Comparison of ENCODE assay signal across 15 cellular contexts in the genomic region with DNA sequence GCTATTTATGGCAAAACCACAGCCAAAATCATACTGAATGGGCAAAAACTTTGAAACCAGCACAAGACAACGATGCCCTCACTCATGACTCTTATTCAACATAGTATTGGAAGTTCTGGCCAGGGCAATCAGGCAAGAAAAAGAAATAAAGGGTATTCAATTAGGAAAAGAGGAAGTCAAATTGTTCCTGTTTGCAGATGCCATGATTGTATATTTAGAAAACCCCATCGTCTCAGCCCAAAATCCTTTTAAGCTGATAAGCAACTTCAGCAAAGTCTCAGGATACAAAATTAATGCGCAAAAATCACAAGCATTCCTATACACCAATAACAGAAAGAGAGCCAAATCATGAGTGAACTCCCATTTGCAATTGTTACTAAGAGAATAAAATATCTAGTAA. TPM values are rescaled to one million over a fixed set of nuclear protein-coding genes. Genes with fewer than 3 reads are reported as not detected.
"Had no signal": no experiment of that assay in that cellular context is flagged by ENCODE, and none has a peak within 500 bp of the region (broad histone marks: within the 10 kb centered on the region; RNA-seq: fewer than 3 reads in every experiment).

No MANE protein-coding gene starts in this region.

RNA-seq across cellular contexts. Expression of a gene that starts 10.4 kb away (rescaled TPM):
- total RNA-seq: activated B cell treated with CpG ODN at 0.5 μM for 24 hours; activated CD4-positive, alpha-beta memory T cell treated with anti-CD3 and anti-CD28 coated beads for 36 hours; activated CD4-positive, alpha-beta memory T cell treated with anti-CD3 and anti-CD28 coated beads, Interleukin-2, amount 10 ng/mL, durations not matched to agents 7 days and 5 days; activated CD4-positive, alpha-beta T cell treated with anti-CD3 and anti-CD28 coated beads for 36 hours; activated CD4-positive, alpha-beta T cell treated with anti-CD3 and anti-CD28 coated beads, Interleukin-2, amount 10 ng/mL, durations not matched to agents 24 days and 14 days; activated CD4-positive, alpha-beta T cell treated with anti-CD3 and anti-CD28 coated beads, Interleukin-2, amount 10 ng/mL, durations not matched to agents 7 days and 5 days; activated CD8-positive, alpha-beta memory T cell treated with anti-CD3 and anti-CD28 coated beads for 36 hours; activated CD8-positive, alpha-beta memory T cell treated with anti-CD3 and anti-CD28 coated beads, Interleukin-2, amount 10 ng/mL, durations not matched to agents 7 days and 5 days; activated CD8-positive, alpha-beta T cell treated with anti-CD3 and anti-CD28 coated beads for 36 hours; activated CD8-positive, alpha-beta T cell treated with anti-CD3 and anti-CD28 coated beads, Interleukin-2, amount 10 ng/mL, durations not matched to agents 7 days and 5 days; T-cell; T-helper 1 cell treated with Interleukin-12 subunit alpha and Interleukin-12 subunit beta and Interleukin-4 antibody, amounts not matched to agents 30 ng/mL and 1 ng/mL, for 36 hours; T-helper 17 cell; T-helper 2 cell treated with Interferon-gamma antibody and Interleukin-4, amounts not matched to agents 100 ng/mL and 5 ng/mL, for 36 hours; WTC11 had no signal

RNA-seq across cellular contexts. Expression of a gene that starts 38.6 kb away (rescaled TPM):
- total RNA-seq: activated B cell treated with CpG ODN at 0.5 μM for 24 hours; activated CD4-positive, alpha-beta memory T cell treated with anti-CD3 and anti-CD28 coated beads for 36 hours; activated CD4-positive, alpha-beta memory T cell treated with anti-CD3 and anti-CD28 coated beads, Interleukin-2, amount 10 ng/mL, durations not matched to agents 7 days and 5 days; activated CD4-positive, alpha-beta T cell treated with anti-CD3 and anti-CD28 coated beads for 36 hours; activated CD4-positive, alpha-beta T cell treated with anti-CD3 and anti-CD28 coated beads, Interleukin-2, amount 10 ng/mL, durations not matched to agents 24 days and 14 days; activated CD4-positive, alpha-beta T cell treated with anti-CD3 and anti-CD28 coated beads, Interleukin-2, amount 10 ng/mL, durations not matched to agents 7 days and 5 days; activated CD8-positive, alpha-beta memory T cell treated with anti-CD3 and anti-CD28 coated beads for 36 hours; activated CD8-positive, alpha-beta memory T cell treated with anti-CD3 and anti-CD28 coated beads, Interleukin-2, amount 10 ng/mL, durations not matched to agents 7 days and 5 days; activated CD8-positive, alpha-beta T cell treated with anti-CD3 and anti-CD28 coated beads for 36 hours; activated CD8-positive, alpha-beta T cell treated with anti-CD3 and anti-CD28 coated beads, Interleukin-2, amount 10 ng/mL, durations not matched to agents 7 days and 5 days; T-helper 1 cell treated with Interleukin-12 subunit alpha and Interleukin-12 subunit beta and Interleukin-4 antibody, amounts not matched to agents 30 ng/mL and 1 ng/mL, for 36 hours; T-helper 17 cell; T-helper 2 cell treated with Interferon-gamma antibody and Interleukin-4, amounts not matched to agents 100 ng/mL and 5 ng/mL, for 36 hours had no signal
